1 cellular context compared by ENCODE assay signal in the genomic region with DNA sequence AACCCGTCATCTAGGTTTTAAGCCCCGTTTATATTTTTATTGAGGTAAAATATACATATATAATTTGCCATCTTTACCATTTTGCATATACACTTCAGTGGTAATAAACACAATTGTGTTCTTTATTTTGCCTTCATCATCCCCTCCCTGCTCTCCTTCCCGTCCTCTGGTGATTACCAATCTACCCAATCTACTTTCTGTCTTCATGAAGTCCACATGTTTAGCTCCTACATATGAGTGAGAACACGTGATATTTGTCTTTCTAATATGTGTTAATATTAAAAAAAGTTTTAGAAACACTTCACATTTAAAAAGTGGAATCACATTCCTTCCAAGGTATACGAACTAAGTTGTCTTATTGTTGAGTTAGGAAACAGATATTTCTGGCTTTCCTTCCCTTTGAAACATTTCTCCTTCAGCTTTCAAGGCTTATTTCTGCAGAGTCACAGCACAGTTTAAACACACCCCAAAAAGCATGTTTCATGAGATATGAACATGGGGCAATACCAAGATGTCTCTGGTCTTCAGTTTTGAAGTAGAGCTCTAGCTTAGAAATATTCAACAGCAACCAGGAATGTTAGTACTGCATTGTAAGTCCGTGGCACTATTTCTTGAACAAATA.
TF ChIP-seq lines count a peak whose summit lies in the region.

No MANE protein-coding gene starts in this region.

TF ChIP-seq in K562, 482 proteins besides CTCF, POLR2A, EP300 and RAD21 (continued from another document and continues in another):
- TF ChIP-seq, protein P1, sequence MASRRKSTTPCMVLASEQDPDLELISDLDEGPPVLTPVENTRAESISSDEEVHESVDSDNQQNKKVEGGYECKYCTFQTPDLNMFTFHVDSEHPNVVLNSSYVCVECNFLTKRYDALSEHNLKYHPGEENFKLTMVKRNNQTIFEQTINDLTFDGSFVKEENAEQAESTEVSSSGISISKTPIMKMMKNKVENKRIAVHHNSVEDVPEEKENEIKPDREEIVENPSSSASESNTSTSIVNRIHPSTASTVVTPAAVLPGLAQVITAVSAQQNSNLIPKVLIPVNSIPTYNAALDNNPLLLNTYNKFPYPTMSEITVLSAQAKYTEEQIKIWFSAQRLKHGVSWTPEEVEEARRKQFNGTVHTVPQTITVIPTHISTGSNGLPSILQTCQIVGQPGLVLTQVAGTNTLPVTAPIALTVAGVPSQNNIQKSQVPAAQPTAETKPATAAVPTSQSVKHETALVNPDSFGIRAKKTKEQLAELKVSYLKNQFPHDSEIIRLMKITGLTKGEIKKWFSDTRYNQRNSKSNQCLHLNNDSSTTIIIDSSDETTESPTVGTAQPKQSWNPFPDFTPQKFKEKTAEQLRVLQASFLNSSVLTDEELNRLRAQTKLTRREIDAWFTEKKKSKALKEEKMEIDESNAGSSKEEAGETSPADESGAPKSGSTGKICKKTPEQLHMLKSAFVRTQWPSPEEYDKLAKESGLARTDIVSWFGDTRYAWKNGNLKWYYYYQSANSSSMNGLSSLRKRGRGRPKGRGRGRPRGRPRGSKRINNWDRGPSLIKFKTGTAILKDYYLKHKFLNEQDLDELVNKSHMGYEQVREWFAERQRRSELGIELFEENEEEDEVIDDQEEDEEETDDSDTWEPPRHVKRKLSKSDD (conservative IDR thresholded peaks at IDR 0.05; ENCODE audit: low read length) = no peak
- TF ChIP-seq ZNF444 (CRISPR knock-in tag; IDR thresholded peaks at IDR 0.05) = no peak
- TF ChIP-seq POLR2G (IDR thresholded peaks at IDR 0.05; ENCODE audit: low read depth, low read length) = no peak
- TF ChIP-seq NFYB (IDR thresholded peaks at IDR 0.05; ENCODE audit: extremely low read depth, insufficient read length) = no peak
- TF ChIP-seq KDM5B (IDR thresholded peaks at IDR 0.05; ENCODE audit: insufficient replicate concordance, low read depth, low read length) = no peak
- peak; percentile 67; the same call in 1 of the 2 replicates for TF ChIP-seq DMBX1 (CRISPR knock-in tag; IDR thresholded peaks at IDR 0.05; ENCODE audit: borderline replicate concordance)
- TF ChIP-seq HDAC8 (tag; IDR thresholded peaks at IDR 0.05) = no peak
- no peak for TF ChIP-seq ZNF24 (IDR thresholded peaks at IDR 0.05)
- TF ChIP-seq RHOXF2B (CRISPR knock-in tag; conservative IDR thresholded peaks at IDR 0.05) = no peak
- TF ChIP-seq ESRRA (IDR thresholded peaks at IDR 0.05; ENCODE audit: borderline replicate concordance, low read depth) = no peak
- TF ChIP-seq STAT6 (CRISPR knock-in tag; IDR thresholded peaks at IDR 0.05) = no peak
- no peak for TF ChIP-seq NCOA6 (IDR thresholded peaks at IDR 0.05)
- no peak for TF ChIP-seq MTA3 (IDR thresholded peaks at IDR 0.05; ENCODE audit: borderline replicate concordance)
- no peak for TF ChIP-seq BCL6 (CRISPR knock-in tag; IDR thresholded peaks at IDR 0.05)
- TF ChIP-seq ZNF174 (CRISPR knock-in tag; IDR thresholded peaks at IDR 0.05) = no peak
- TF ChIP-seq HNRNPH1 (optimal IDR thresholded peaks at IDR 0.05; ENCODE audit: low read depth, low read length) = no peak
- peak; percentile 55; the same call in 1 of the 2 replicates for TF ChIP-seq ZBTB2 (IDR thresholded peaks at IDR 0.05)
- TF ChIP-seq, protein P2, sequence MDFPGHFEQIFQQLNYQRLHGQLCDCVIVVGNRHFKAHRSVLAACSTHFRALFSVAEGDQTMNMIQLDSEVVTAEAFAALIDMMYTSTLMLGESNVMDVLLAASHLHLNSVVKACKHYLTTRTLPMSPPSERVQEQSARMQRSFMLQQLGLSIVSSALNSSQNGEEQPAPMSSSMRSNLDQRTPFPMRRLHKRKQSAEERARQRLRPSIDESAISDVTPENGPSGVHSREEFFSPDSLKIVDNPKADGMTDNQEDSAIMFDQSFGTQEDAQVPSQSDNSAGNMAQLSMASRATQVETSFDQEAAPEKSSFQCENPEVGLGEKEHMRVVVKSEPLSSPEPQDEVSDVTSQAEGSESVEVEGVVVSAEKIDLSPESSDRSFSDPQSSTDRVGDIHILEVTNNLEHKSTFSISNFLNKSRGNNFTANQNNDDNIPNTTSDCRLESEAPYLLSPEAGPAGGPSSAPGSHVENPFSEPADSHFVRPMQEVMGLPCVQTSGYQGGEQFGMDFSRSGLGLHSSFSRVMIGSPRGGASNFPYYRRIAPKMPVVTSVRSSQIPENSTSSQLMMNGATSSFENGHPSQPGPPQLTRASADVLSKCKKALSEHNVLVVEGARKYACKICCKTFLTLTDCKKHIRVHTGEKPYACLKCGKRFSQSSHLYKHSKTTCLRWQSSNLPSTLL (IDR thresholded peaks at IDR 0.05) = 0 out of 2 replicates have a peak, but pooled peaks have one; percentile 68
- TF ChIP-seq XRCC5 (IDR thresholded peaks at IDR 0.05; ENCODE audit: low read depth, low read length) = no peak
- TF ChIP-seq NFXL1 (CRISPR knock-in tag; IDR thresholded peaks at IDR 0.05) = no peak
- TF ChIP-seq, protein P3, sequence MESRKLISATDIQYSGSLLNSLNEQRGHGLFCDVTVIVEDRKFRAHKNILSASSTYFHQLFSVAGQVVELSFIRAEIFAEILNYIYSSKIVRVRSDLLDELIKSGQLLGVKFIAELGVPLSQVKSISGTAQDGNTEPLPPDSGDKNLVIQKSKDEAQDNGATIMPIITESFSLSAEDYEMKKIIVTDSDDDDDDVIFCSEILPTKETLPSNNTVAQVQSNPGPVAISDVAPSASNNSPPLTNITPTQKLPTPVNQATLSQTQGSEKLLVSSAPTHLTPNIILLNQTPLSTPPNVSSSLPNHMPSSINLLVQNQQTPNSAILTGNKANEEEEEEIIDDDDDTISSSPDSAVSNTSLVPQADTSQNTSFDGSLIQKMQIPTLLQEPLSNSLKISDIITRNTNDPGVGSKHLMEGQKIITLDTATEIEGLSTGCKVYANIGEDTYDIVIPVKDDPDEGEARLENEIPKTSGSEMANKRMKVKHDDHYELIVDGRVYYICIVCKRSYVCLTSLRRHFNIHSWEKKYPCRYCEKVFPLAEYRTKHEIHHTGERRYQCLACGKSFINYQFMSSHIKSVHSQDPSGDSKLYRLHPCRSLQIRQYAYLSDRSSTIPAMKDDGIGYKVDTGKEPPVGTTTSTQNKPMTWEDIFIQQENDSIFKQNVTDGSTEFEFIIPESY (CRISPR knock-in tag; IDR thresholded peaks at IDR 0.05) = no peak; the same call in 1 of the 2 replicates
- no peak for TF ChIP-seq ETV5 (CRISPR knock-in tag; IDR thresholded peaks at IDR 0.05; ENCODE audit: low read depth)
- TF ChIP-seq BRCA1 (IDR thresholded peaks at IDR 0.05) = no peak
- no peak for TF ChIP-seq BRCA1 (CRISPR knock-in tag; IDR thresholded peaks at IDR 0.05)
- TF ChIP-seq L3MBTL2 (IDR thresholded peaks at IDR 0.05) = peak; percentile 76
- TF ChIP-seq NUFIP1 (IDR thresholded peaks at IDR 0.05; ENCODE audit: partially characterized antibody) = peak; percentile 48
- TF ChIP-seq ZNF134 (CRISPR knock-in tag; conservative IDR thresholded peaks at IDR 0.05) = no peak
- TF ChIP-seq, protein P4, sequence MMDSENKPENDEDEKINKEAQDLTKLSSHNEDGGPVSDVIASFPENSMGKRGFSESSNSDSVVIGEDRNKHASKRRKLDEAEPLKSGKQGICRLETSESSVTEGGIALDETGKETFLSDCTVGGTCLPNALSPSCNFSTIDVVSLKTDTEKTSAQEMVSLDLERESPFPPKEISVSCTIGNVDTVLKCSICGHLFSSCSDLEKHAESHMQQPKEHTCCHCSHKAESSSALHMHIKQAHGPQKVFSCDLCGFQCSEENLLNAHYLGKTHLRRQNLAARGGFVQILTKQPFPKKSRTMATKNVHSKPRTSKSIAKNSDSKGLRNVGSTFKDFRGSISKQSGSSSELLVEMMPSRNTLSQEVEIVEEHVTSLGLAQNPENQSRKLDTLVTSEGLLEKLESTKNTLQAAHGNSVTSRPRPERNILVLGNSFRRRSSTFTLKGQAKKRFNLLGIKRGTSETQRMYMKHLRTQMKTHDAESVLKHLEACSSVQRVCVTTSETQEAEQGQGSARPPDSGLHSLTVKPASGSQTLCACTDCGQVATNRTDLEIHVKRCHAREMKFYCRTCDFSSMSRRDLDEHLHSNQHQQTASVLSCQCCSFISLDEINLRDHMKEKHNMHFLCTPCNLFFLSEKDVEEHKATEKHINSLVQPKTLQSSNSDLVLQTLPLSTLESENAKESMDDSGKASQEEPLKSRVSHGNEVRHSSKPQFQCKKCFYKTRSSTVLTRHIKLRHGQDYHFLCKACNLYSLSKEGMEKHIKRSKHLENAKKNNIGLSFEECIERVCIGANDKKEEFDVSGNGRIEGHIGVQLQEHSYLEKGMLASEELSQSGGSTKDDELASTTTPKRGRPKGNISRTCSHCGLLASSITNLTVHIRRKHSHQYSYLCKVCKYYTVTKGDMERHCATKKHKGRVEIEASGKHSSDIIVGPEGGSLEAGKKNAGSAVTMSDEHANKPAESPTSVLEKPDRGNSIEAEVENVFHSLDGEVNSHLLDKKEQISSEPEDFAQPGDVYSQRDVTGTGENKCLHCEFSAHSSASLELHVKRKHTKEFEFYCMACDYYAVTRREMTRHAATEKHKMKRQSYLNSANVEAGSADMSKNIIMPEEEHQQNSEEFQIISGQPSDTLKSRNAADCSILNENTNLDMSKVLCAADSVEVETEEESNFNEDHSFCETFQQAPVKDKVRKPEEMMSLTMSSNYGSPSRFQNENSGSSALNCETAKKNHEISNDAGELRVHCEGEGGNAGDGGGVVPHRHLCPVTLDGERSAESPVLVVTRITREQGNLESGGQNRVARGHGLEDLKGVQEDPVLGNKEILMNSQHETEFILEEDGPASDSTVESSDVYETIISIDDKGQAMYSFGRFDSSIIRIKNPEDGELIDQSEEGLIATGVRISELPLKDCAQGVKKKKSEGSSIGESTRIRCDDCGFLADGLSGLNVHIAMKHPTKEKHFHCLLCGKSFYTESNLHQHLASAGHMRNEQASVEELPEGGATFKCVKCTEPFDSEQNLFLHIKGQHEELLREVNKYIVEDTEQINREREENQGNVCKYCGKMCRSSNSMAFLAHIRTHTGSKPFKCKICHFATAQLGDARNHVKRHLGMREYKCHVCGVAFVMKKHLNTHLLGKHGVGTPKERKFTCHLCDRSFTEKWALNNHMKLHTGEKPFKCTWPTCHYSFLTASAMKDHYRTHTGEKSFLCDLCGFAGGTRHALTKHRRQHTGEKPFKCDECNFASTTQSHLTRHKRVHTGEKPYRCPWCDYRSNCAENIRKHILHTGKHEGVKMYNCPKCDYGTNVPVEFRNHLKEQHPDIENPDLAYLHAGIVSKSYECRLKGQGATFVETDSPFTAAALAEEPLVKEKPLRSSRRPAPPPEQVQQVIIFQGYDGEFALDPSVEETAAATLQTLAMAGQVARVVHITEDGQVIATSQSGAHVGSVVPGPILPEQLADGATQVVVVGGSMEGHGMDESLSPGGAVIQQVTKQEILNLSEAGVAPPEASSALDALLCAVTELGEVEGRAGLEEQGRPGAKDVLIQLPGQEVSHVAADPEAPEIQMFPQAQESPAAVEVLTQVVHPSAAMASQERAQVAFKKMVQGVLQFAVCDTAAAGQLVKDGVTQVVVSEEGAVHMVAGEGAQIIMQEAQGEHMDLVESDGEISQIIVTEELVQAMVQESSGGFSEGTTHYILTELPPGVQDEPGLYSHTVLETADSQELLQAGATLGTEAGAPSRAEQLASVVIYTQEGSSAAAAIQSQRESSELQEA (IDR thresholded peaks at IDR 0.05; ENCODE audit: low read depth) = no peak
- TF ChIP-seq RBBP5 (IDR thresholded peaks at IDR 0.05; ENCODE audit: borderline replicate concordance, insufficient read depth, low read length, poor library complexity, severe bottlenecking) = no peak
- TF ChIP-seq ZBTB12 (CRISPR knock-in tag; IDR thresholded peaks at IDR 0.05) = no peak
- peak; percentile 74 for TF ChIP-seq TEAD4 (IDR thresholded peaks at IDR 0.05; ENCODE audit: low read length)
- TF ChIP-seq TEAD4 (CRISPR knock-in tag; IDR thresholded peaks at IDR 0.05; ENCODE audit: borderline replicate concordance) = no peak
- TF ChIP-seq CBX3 (IDR thresholded peaks at IDR 0.05; ENCODE audit: borderline replicate concordance in 1 of 2, low read length in 2 of 2) = peak in 1 of 2 experiments; percentile 89; a peak in 2 of 3 replicates
- TF ChIP-seq NR2C2 (CRISPR knock-in tag; IDR thresholded peaks at IDR 0.05) = no peak
- no peak for TF ChIP-seq NR2C2 (tag; IDR thresholded peaks at IDR 0.05)
- no peak for TF ChIP-seq ESRRB (CRISPR knock-in tag; IDR thresholded peaks at IDR 0.05; ENCODE audit: borderline replicate concordance)
- no peak for TF ChIP-seq SAFB (IDR thresholded peaks at IDR 0.05; ENCODE audit: borderline replicate concordance, low read depth, low read length)
- TF ChIP-seq ZBTB8A (IDR thresholded peaks at IDR 0.05; ENCODE audit: partially characterized antibody) = no peak
- no peak for TF ChIP-seq ZNF57 (CRISPR knock-in tag; IDR thresholded peaks at IDR 0.05)
